11 cellular contexts compared by ENCODE assay signal in genomic region chr2:233399306-233400225, GRCh38. TPM values are rescaled to one million over a fixed set of nuclear protein-coding genes. Genes with fewer than 3 reads are reported as not detected.
DNase-seq lines count a peak whose midpoint lies in the region; ATAC-seq and TF ChIP-seq lines count a peak whose summit lies in the region.
"Had no signal": no experiment of that assay in that cellular context is flagged by ENCODE, and none has a peak within 500 bp of the region (broad histone marks: within the 10 kb centered on the region; RNA-seq: fewer than 3 reads in every experiment).

No MANE protein-coding gene starts in this region.

- POLR2A ChIA-PET in activated CD4-positive, alpha-beta memory T cell treated with anti-CD3 and anti-CD28 coated beads, Interleukin-2, amount 10 ng/mL, durations not matched to agents 7 days and 5 days (lab: Charles Lee) = interaction anchor here (0.6 to 1.2 kb wide), 3 partner anchors 19 to 44 kb away, joined by 3 read pairs; no protein-coding TSS in a partner anchor

- H3K36me3 Mint-ChIP-seq in activated T-cell treated with anti-CD3 and anti-CD28 coated beads, Interleukin-2, amount 50 U/mL, for 4 hours (ENCODE audit: insufficient read depth) = peaks cover 16% of the 10 kb centered on the region
- H3K36me3 Mint-ChIP-seq in activated CD4-positive, alpha-beta memory T cell treated with anti-CD3 and anti-CD28 coated beads, Interleukin-2, amount 10 ng/mL, durations not matched to agents 7 days and 5 days (ENCODE audit: low read depth) = peaks cover 34% of the 10 kb centered on the region
- peaks cover 58% of the 10 kb centered on the region for H3K36me3 Mint-ChIP-seq in stimulated activated naive CD8-positive, alpha-beta T cell treated with anti-CD3 and anti-CD28 coated beads, Interleukin-15, Interleukin-2, amounts not matched to agents 100 ng/mL and 50 ng/mL, for 24 hours (ENCODE audit: low read depth)
- H3K36me3 Mint-ChIP-seq in glutamatergic neuron (ENCODE audit: unreplicated experiment) = no peaks in the 10 kb centered on the region

- no peak overlapping the region for H3K27ac ChIP-seq in iPS DF 6.9 (ENCODE audit: low read length)

- no peaks in the 10 kb centered on the region for H3K27me3 Mint-ChIP-seq in activated T-cell treated with anti-CD3 and anti-CD28 coated beads, Interleukin-2, amount 50 U/mL, for 4 hours (ENCODE audit: low read depth)
- H3K27me3 Mint-ChIP-seq in activated CD4-positive, alpha-beta memory T cell treated with anti-CD3 and anti-CD28 coated beads, Interleukin-2, amount 10 ng/mL, durations not matched to agents 7 days and 5 days = no peaks in the 10 kb centered on the region
- H3K27me3 Mint-ChIP-seq in stimulated activated naive CD8-positive, alpha-beta T cell treated with anti-CD3 and anti-CD28 coated beads, Interleukin-15, Interleukin-2, amounts not matched to agents 100 ng/mL and 50 ng/mL, for 24 hours = no peaks in the 10 kb centered on the region
- H3K27me3 Mint-ChIP-seq in glutamatergic neuron (ENCODE audit: unreplicated experiment) = peaks cover 6% of the 10 kb centered on the region

- H3K4me1 Mint-ChIP-seq in activated T-cell treated with anti-CD3 and anti-CD28 coated beads, Interleukin-2, amount 50 U/mL, for 4 hours (ENCODE audit: low read depth) = peaks cover 60% of the 10 kb centered on the region
- H3K4me1 Mint-ChIP-seq in activated CD4-positive, alpha-beta memory T cell treated with anti-CD3 and anti-CD28 coated beads, Interleukin-2, amount 10 ng/mL, durations not matched to agents 7 days and 5 days = peaks cover 47% of the 10 kb centered on the region
- peaks cover 81% of the 10 kb centered on the region for H3K4me1 Mint-ChIP-seq in stimulated activated naive CD8-positive, alpha-beta T cell treated with anti-CD3 and anti-CD28 coated beads, Interleukin-15, Interleukin-2, amounts not matched to agents 100 ng/mL and 50 ng/mL, for 24 hours (ENCODE audit: low read depth)
- H3K4me1 Mint-ChIP-seq in glutamatergic neuron (ENCODE audit: low read depth, unreplicated experiment) = peaks cover 6% of the 10 kb centered on the region

- no peaks in the 10 kb centered on the region for H3K9me3 ChIP-seq in iPS DF 6.9 (ENCODE audit: control insufficient read depth, insufficient read depth, low read length)

- no peak overlapping the region for H3K4me3 ChIP-seq in iPS DF 6.9 (ENCODE audit: low read length)

- no peaks in the 10 kb centered on the region for H3K27me3 ChIP-seq in iPS DF 6.9 (ENCODE audit: control insufficient read depth, insufficient read depth, low read length)

- peak overlapping the region; percentile 2 for H3K4me3 Mint-ChIP-seq in activated T-cell treated with anti-CD3 and anti-CD28 coated beads, Interleukin-2, amount 50 U/mL, for 4 hours
- H3K4me3 Mint-ChIP-seq in activated CD4-positive, alpha-beta memory T cell treated with anti-CD3 and anti-CD28 coated beads, Interleukin-2, amount 10 ng/mL, durations not matched to agents 7 days and 5 days = no peak overlapping the region
- peak overlapping the region; percentile 55 for H3K4me3 Mint-ChIP-seq in stimulated activated naive CD8-positive, alpha-beta T cell treated with anti-CD3 and anti-CD28 coated beads, Interleukin-15, Interleukin-2, amounts not matched to agents 100 ng/mL and 50 ng/mL, for 24 hours
- H3K4me3 Mint-ChIP-seq in glutamatergic neuron (ENCODE audit: unreplicated experiment) = no peak overlapping the region

- ATAC-seq in activated T-cell treated with anti-CD3 and anti-CD28 coated beads, Interleukin-2, amount 50 U/mL, for 4 hours = peak; percentile 59 to 63
- no peak for ATAC-seq in GM21515 (IDR thresholded peaks at IDR 0.05; ENCODE audit: unreplicated experiment)
- ATAC-seq: left colon had no signal

- no CpG with 5 or more reads among the region's 8 CpGs for WGBS in iPS DF 6.9 (ENCODE audit: insufficient coverage, insufficient read length)

- H3K4me1 ChIP-seq in iPS DF 6.9 (ENCODE audit: control insufficient read depth, insufficient read depth, low read length) = peaks cover 6% of the 10 kb centered on the region; the same call in 1 of the 2 replicates

- DNase-seq in activated T-cell treated with anti-CD3 and anti-CD28 coated beads, Interleukin-2, amount 50 U/mL, for 4 hours = no peak
- no peak for DNase-seq in activated T-cell treated with anti-CD3 and anti-CD28 coated beads, Interleukin-2, amount 50 U/mL, for 1 hour
- DNase-seq in activated CD4-positive, alpha-beta memory T cell treated with anti-CD3 and anti-CD28 coated beads, Interleukin-2, amount 10 ng/mL, durations not matched to agents 7 days and 5 days = peak; percentile 45
- DNase-seq in iPS DF 6.9 (ENCODE audit: low read depth, low spot score) = peak; percentile 18
- DNase-seq in NCI-H146 treated with DMSO at 0.1 percent for 48 hours (lab: John Stamatoyannopoulos, UW; ENCODE audit: unreplicated experiment) = no peak
- DNase-seq in glutamatergic neuron = no peak
- DNase-seq: left colon, NCI-H526, T-helper 9 cell had no signal

- CTCF ChIA-PET in activated CD4-positive, alpha-beta memory T cell treated with anti-CD3 and anti-CD28 coated beads, Interleukin-2, amount 10 ng/mL, durations not matched to agents 7 days and 5 days (lab: Charles Lee) = interaction anchor here (10.4 kb wide), 1 partner anchor 44 kb away, joined by 295 read pairs; no protein-coding TSS in a partner anchor

- no peak for TF ChIP-seq CTCF in glutamatergic neuron (IDR thresholded peaks at IDR 0.05; ENCODE audit: partially characterized antibody, unreplicated experiment)

- no peaks in the 10 kb centered on the region for H3K9me3 Mint-ChIP-seq in activated T-cell treated with anti-CD3 and anti-CD28 coated beads, Interleukin-2, amount 50 U/mL, for 4 hours
- H3K9me3 Mint-ChIP-seq in activated CD4-positive, alpha-beta memory T cell treated with anti-CD3 and anti-CD28 coated beads, Interleukin-2, amount 10 ng/mL, durations not matched to agents 7 days and 5 days = no peaks in the 10 kb centered on the region
- no peaks in the 10 kb centered on the region for H3K9me3 Mint-ChIP-seq in stimulated activated naive CD8-positive, alpha-beta T cell treated with anti-CD3 and anti-CD28 coated beads, Interleukin-15, Interleukin-2, amounts not matched to agents 100 ng/mL and 50 ng/mL, for 24 hours
- peaks cover 4% of the 10 kb centered on the region for H3K9me3 Mint-ChIP-seq in glutamatergic neuron (ENCODE audit: unreplicated experiment)

- peak overlapping the region; percentile 78 for H3K27ac Mint-ChIP-seq in activated CD4-positive, alpha-beta memory T cell treated with anti-CD3 and anti-CD28 coated beads, Interleukin-2, amount 10 ng/mL, durations not matched to agents 7 days and 5 days
- peak overlapping the region; percentile 89 for H3K27ac Mint-ChIP-seq in stimulated activated naive CD8-positive, alpha-beta T cell treated with anti-CD3 and anti-CD28 coated beads, Interleukin-15, Interleukin-2, amounts not matched to agents 100 ng/mL and 50 ng/mL, for 24 hours
- no peak overlapping the region for H3K27ac Mint-ChIP-seq in glutamatergic neuron (ENCODE audit: unreplicated experiment)

- no peaks in the 10 kb centered on the region for H3K36me3 ChIP-seq in iPS DF 6.9 (ENCODE audit: control insufficient read depth, insufficient read depth, low read length)

RNA-seq across cellular contexts. Expression of gene DGKD, which starts 45.3 kb away (rescaled TPM):
- total RNA-seq in activated T-cell treated with anti-CD3 and anti-CD28 coated beads, Interleukin-2, amount 50 U/mL, for 4 hours = 10 to 100 TPM; 38.8 to 44.9 (median 39.3) TPM
- total RNA-seq in activated CD4-positive, alpha-beta memory T cell treated with anti-CD3 and anti-CD28 coated beads, Interleukin-2, amount 10 ng/mL, durations not matched to agents 7 days and 5 days = 10 to 100 TPM; 77.8 to 78.3 TPM
- total RNA-seq in glutamatergic neuron (ENCODE audit: unreplicated experiment) = 67.6 TPM

Comparison
In these comparisons a context has a peak if more than half of its experiments do, and no peak if none do; other contexts are left out.
1. DNase-seq: peak in activated CD4-positive, alpha-beta memory T cell treated with anti-CD3 and anti-CD28 coated beads, Interleukin-2, amount 10 ng/mL, durations not matched to agents 7 days and 5 days (single experiment) and iPS DF 6.9 (single experiment); none in activated T-cell treated with anti-CD3 and anti-CD28 coated beads, Interleukin-2, amount 50 U/mL, for 4 hours (single experiment), activated T-cell treated with anti-CD3 and anti-CD28 coated beads, Interleukin-2, amount 50 U/mL, for 1 hour (single experiment), NCI-H146 treated with DMSO at 0.1 percent for 48 hours (single experiment) and glutamatergic neuron (single experiment).
2. H3K4me3 Mint-ChIP-seq: peak in activated T-cell treated with anti-CD3 and anti-CD28 coated beads, Interleukin-2, amount 50 U/mL, for 4 hours (single experiment) and stimulated activated naive CD8-positive, alpha-beta T cell treated with anti-CD3 and anti-CD28 coated beads, Interleukin-15, Interleukin-2, amounts not matched to agents 100 ng/mL and 50 ng/mL, for 24 hours (single experiment); none in activated CD4-positive, alpha-beta memory T cell treated with anti-CD3 and anti-CD28 coated beads, Interleukin-2, amount 10 ng/mL, durations not matched to agents 7 days and 5 days (single experiment) and glutamatergic neuron (single experiment).